ENCODE assay signal across 1 cellular context in genomic region chr5:150135557-150135956, GRCh38.
TF ChIP-seq lines count a peak whose summit lies in the region.

No MANE protein-coding gene starts in this region.

TF ChIP-seq in IMR-90, 13 proteins besides CTCF, POLR2A, EP300 and RAD21:
- no peak for TF ChIP-seq RFX5 (IDR thresholded peaks at IDR 0.05; ENCODE audit: low read depth, low read length)
- no peak for TF ChIP-seq CHD1 (IDR thresholded peaks at IDR 0.05; ENCODE audit: low read depth, low read length)
